In genomic region chr12:54977155-54977554, GRCh38 we compare ENCODE assay signal across 12 cellular contexts. TPM values are rescaled to one million over a fixed set of nuclear protein-coding genes. Genes with fewer than 3 reads are reported as not detected.
DNase-seq lines count a peak whose midpoint lies in the region; ATAC-seq and TF ChIP-seq lines count a peak whose summit lies in the region.
"Had no signal": no experiment of that assay in that cellular context is flagged by ENCODE, and none has a peak within 500 bp of the region (broad histone marks: within the 10 kb centered on the region; RNA-seq: fewer than 3 reads in every experiment).

No MANE protein-coding gene starts in this region.

- H3K4me1 Mint-ChIP-seq in activated naive CD4-positive, alpha-beta T cell treated with anti-CD3 and anti-CD28 coated beads for 36 hours (ENCODE audit: low read depth), result peaks cover 87% of the 10 kb centered on the region
- peaks cover 84% of the 10 kb centered on the region for H3K4me1 Mint-ChIP-seq in activated CD8-positive, alpha-beta T cell treated with anti-CD3 and anti-CD28 coated beads, Interleukin-2, amount 10 ng/mL, durations not matched to agents 7 days and 5 days (ENCODE audit: low read depth)

- H3K36me3 Mint-ChIP-seq in activated naive CD4-positive, alpha-beta T cell treated with anti-CD3 and anti-CD28 coated beads for 36 hours (ENCODE audit: low read depth), result peaks cover 61% of the 10 kb centered on the region
- peaks cover 87% of the 10 kb centered on the region for H3K36me3 Mint-ChIP-seq in activated CD8-positive, alpha-beta T cell treated with anti-CD3 and anti-CD28 coated beads, Interleukin-2, amount 10 ng/mL, durations not matched to agents 7 days and 5 days (ENCODE audit: low read depth)
- H3K36me3 Mint-ChIP-seq: brain had no signal

- intact Hi-C loops in activated naive CD4-positive, alpha-beta T cell treated with anti-CD3 and anti-CD28 coated beads for 36 hours (cut with micrococcal nuclease), result loop anchor here (1.0 kb wide), 1 partner anchor 8 kb away; no protein-coding TSS in a partner anchor

- CTCF ChIA-PET in activated naive CD4-positive, alpha-beta T cell treated with anti-CD3 and anti-CD28 coated beads for 36 hours (lab: Charles Lee), result interaction anchor here (0.6 to 3.0 kb wide), 6 partner anchors 10 to 227 kb away, joined by 3 to 9 read pairs (median 4); no protein-coding TSS in a partner anchor
- CTCF ChIA-PET in activated CD8-positive, alpha-beta T cell treated with anti-CD3 and anti-CD28 coated beads, Interleukin-2, amount 10 ng/mL, durations not matched to agents 7 days and 5 days (lab: Charles Lee), result interaction anchor here (0.8 to 7.5 kb wide), 8 partner anchors 7 to 95 kb away, joined by 3 to 55 read pairs (median 6); partner anchors contain the start of gene TESPA1

- H3K27ac Mint-ChIP-seq in activated naive CD4-positive, alpha-beta T cell treated with anti-CD3 and anti-CD28 coated beads for 36 hours, result peak overlapping the region; percentile 67
- H3K27ac Mint-ChIP-seq in activated CD8-positive, alpha-beta T cell treated with anti-CD3 and anti-CD28 coated beads, Interleukin-2, amount 10 ng/mL, durations not matched to agents 7 days and 5 days, result peak overlapping the region; percentile 79
- H3K27ac Mint-ChIP-seq: brain had no signal

- peak overlapping the region; percentile 61 for H3K4me3 Mint-ChIP-seq in activated naive CD4-positive, alpha-beta T cell treated with anti-CD3 and anti-CD28 coated beads for 36 hours
- H3K4me3 Mint-ChIP-seq in activated CD8-positive, alpha-beta T cell treated with anti-CD3 and anti-CD28 coated beads, Interleukin-2, amount 10 ng/mL, durations not matched to agents 7 days and 5 days, result peak overlapping the region; percentile 70
- H3K4me3 Mint-ChIP-seq: brain had no signal

- DNase-seq in activated naive CD4-positive, alpha-beta T cell treated with anti-CD3 and anti-CD28 coated beads for 36 hours, result no peak
- no peak for DNase-seq in activated naive CD4-positive, alpha-beta T cell treated with anti-CD3 and anti-CD28 coated beads, Interleukin-2, amount 50 U/mL, for 16 hours
- no peak for DNase-seq in activated CD8-positive, alpha-beta T cell treated with anti-CD3 and anti-CD28 coated beads, Interleukin-2, amount 10 ng/mL, durations not matched to agents 7 days and 5 days
- peak; percentile 44 for DNase-seq in fibroblast of the aortic adventitia (ENCODE audit: low read depth)
- no peak for DNase-seq in NOMO-1 (lab: John Stamatoyannopoulos, UW; ENCODE audit: unreplicated experiment in 2 of 2)
- DNase-seq in NCI-H1092 (lab: John Stamatoyannopoulos, UW), result no peak
- no peak for DNase-seq in medulla oblongata (ENCODE audit: extremely low spot score)
- DNase-seq: heart left ventricle, uterus had no signal

- TF ChIP-seq CTCF in fibroblast of the aortic adventitia (IDR thresholded peaks at IDR 0.05; ENCODE audit: insufficient read depth, low read length), result no peak

- no peak overlapping the region for H3K4me3 ChIP-seq in fibroblast of the aortic adventitia (ENCODE audit: low read depth, low read length)
- H3K4me3 ChIP-seq: BLaER1 treated with 17β-estradiol and CSF1 and Interleukin-3, amounts not matched to agents 10 nM and 100 nM; heart left ventricle; uterus had no signal

- no peaks in the 10 kb centered on the region for H3K27me3 Mint-ChIP-seq in activated naive CD4-positive, alpha-beta T cell treated with anti-CD3 and anti-CD28 coated beads for 36 hours (ENCODE audit: low read depth)
- H3K27me3 Mint-ChIP-seq in activated CD8-positive, alpha-beta T cell treated with anti-CD3 and anti-CD28 coated beads, Interleukin-2, amount 10 ng/mL, durations not matched to agents 7 days and 5 days (ENCODE audit: low read depth), result no peaks in the 10 kb centered on the region

- no peaks in the 10 kb centered on the region for H3K9me3 Mint-ChIP-seq in activated naive CD4-positive, alpha-beta T cell treated with anti-CD3 and anti-CD28 coated beads for 36 hours
- H3K9me3 Mint-ChIP-seq in activated CD8-positive, alpha-beta T cell treated with anti-CD3 and anti-CD28 coated beads, Interleukin-2, amount 10 ng/mL, durations not matched to agents 7 days and 5 days (ENCODE audit: insufficient read depth), result no peaks in the 10 kb centered on the region
- H3K9me3 Mint-ChIP-seq: brain had no signal

- no peak for ATAC-seq in activated CD8-positive, alpha-beta T cell treated with anti-CD3 and anti-CD28 coated beads, Interleukin-2, amount 10 ng/mL, durations not matched to agents 7 days and 5 days
- ATAC-seq: heart left ventricle had no signal

- POLR2A ChIA-PET in activated CD8-positive, alpha-beta T cell treated with anti-CD3 and anti-CD28 coated beads, Interleukin-2, amount 10 ng/mL, durations not matched to agents 7 days and 5 days (lab: Charles Lee), result interaction anchor here (1.5 to 2.8 kb wide), 2 partner anchors 8 to 9 kb away, joined by 3 to 9 read pairs; partner anchors contain the start of gene TESPA1

- peak overlapping the region; percentile 2 for H3K27ac ChIP-seq in temporal lobe (ENCODE audit: low read depth, low read length)
- H3K27ac ChIP-seq: BLaER1 treated with 17β-estradiol and CSF1 and Interleukin-3, amounts not matched to agents 10 nM and 100 nM; heart left ventricle; uterus had no signal

RNA-seq across cellular contexts. Expression of gene TESPA1, which starts 7.4 kb away (rescaled TPM):
- total RNA-seq in activated naive CD4-positive, alpha-beta T cell treated with anti-CD3 and anti-CD28 coated beads for 36 hours, result 10 to 100 TPM; 43.9 to 45.1 TPM
- total RNA-seq in activated CD8-positive, alpha-beta T cell treated with anti-CD3 and anti-CD28 coated beads, Interleukin-2, amount 10 ng/mL, durations not matched to agents 7 days and 5 days, result 10 to 100 TPM; 81.0 to 84.6 TPM
- not detected in 2 replicates for total RNA-seq in fibroblast of the aortic adventitia (ENCODE audit: low replicate concordance)
- under 0.01 TPM for total RNA-seq in temporal lobe

RNA-seq across cellular contexts. Expression of gene NEUROD4, which starts 42.6 kb away (rescaled TPM):
- not detected for total RNA-seq in activated naive CD4-positive, alpha-beta T cell treated with anti-CD3 and anti-CD28 coated beads for 36 hours
- total RNA-seq in activated CD8-positive, alpha-beta T cell treated with anti-CD3 and anti-CD28 coated beads, Interleukin-2, amount 10 ng/mL, durations not matched to agents 7 days and 5 days, result not detected
- not detected in 2 replicates for total RNA-seq in fibroblast of the aortic adventitia (ENCODE audit: low replicate concordance)
- total RNA-seq in temporal lobe, result 0.98 TPM
- total RNA-seq: heart left ventricle, uterus had no signal

Comparison
In these comparisons a context has a peak if more than half of its experiments do, and no peak if none do; other contexts are left out.
1. RNA of gene TESPA1, which starts 7.4 kb away (total RNA-seq): 81.0 to 84.6 TPM in activated CD8-positive, alpha-beta T cell treated with anti-CD3 and anti-CD28 coated beads, Interleukin-2, amount 10 ng/mL, durations not matched to agents 7 days and 5 days and 43.9 to 45.1 TPM in activated naive CD4-positive, alpha-beta T cell treated with anti-CD3 and anti-CD28 coated beads for 36 hours; not detected in fibroblast of the aortic adventitia and under 0.01 TPM in temporal lobe (single experiment); every median in the first group is over 10 times any median in the second.